1 cellular context compared by ENCODE assay signal in genomic region chr1:205443585-205444299, GRCh38.
TF ChIP-seq lines count a peak whose summit lies in the region.

No MANE protein-coding gene starts in this region.

TF ChIP-seq in HCT116, 20 proteins besides CTCF, POLR2A, EP300 and RAD21:
- TF ChIP-seq MAX (IDR thresholded peaks at IDR 0.05) (no peak), SP1 (IDR thresholded peaks at IDR 0.05; ENCODE audit: low read depth) (no peak), SRF (IDR thresholded peaks at IDR 0.05; ENCODE audit: low read depth) (no peak), ELF1 (IDR thresholded peaks at IDR 0.05; ENCODE audit: borderline replicate concordance, low read depth) (no peak)
